ENCODE assay signal across 26 cellular contexts in genomic region chr3:22916933-22917332, GRCh38.
"Had no signal": no experiment of that assay in that cellular context is flagged by ENCODE, and none has a peak within 500 bp of the region (broad histone marks: within the 10 kb centered on the region; RNA-seq: fewer than 3 reads in every experiment).

No MANE protein-coding gene starts in this region.

- H3K27me3 ChIP-seq: colonic mucosa, esophagus squamous epithelium, gastrocnemius medialis, heart right ventricle, left lung had no signal

- H3K36me3 ChIP-seq: colonic mucosa, esophagus squamous epithelium, gastrocnemius medialis, heart right ventricle, left lung, lower lobe of right lung had no signal

- H3K4me3 ChIP-seq: colonic mucosa, esophagus squamous epithelium, gastrocnemius medialis, heart right ventricle, left lung, lower lobe of right lung had no signal

- H3K4me3 Mint-ChIP-seq: dendritic cell treated with granulocyte-macrophage colony-stimulating factor and Interleukin-4, amounts not matched to agents 40 ng/mL and 50 ng/mL, for 4 days; effector memory CD8-positive, alpha-beta T cell; endodermal cell had no signal

- H3K4me1 Mint-ChIP-seq: endodermal cell had no signal

- DNase-seq: colonic mucosa; cortex of kidney; effector CD8-positive, alpha-beta T cell; effector memory CD8-positive, alpha-beta T cell; endodermal cell; erythroblast; esophagus squamous epithelium; foreskin fibroblast; foreskin melanocyte; gastrocnemius medialis; glutamatergic neuron; head of caudate nucleus; heart right ventricle; hippocampal formation; left cardiac atrium; left lung; left ventricle myocardium superior; lower lobe of right lung; mesenchymal stem cell; midbrain had no signal

- H3K27ac ChIP-seq: colonic mucosa, epithelial cell of prostate, esophagus squamous epithelium, gastrocnemius medialis, heart right ventricle, left lung, lower lobe of right lung had no signal

- H3K27me3 Mint-ChIP-seq: dendritic cell treated with granulocyte-macrophage colony-stimulating factor and Interleukin-4, amounts not matched to agents 40 ng/mL and 50 ng/mL, for 4 days; effector memory CD8-positive, alpha-beta T cell had no signal

- H3K27ac Mint-ChIP-seq: dendritic cell treated with granulocyte-macrophage colony-stimulating factor and Interleukin-4, amounts not matched to agents 40 ng/mL and 50 ng/mL, for 4 days; effector memory CD8-positive, alpha-beta T cell; endodermal cell had no signal

- H3K4me1 ChIP-seq: colonic mucosa, esophagus squamous epithelium, gastrocnemius medialis, heart right ventricle, left lung, lower lobe of right lung had no signal

- H3K9me3 Mint-ChIP-seq: dendritic cell treated with granulocyte-macrophage colony-stimulating factor and Interleukin-4, amounts not matched to agents 40 ng/mL and 50 ng/mL, for 4 days; endodermal cell had no signal

- FAIRE-seq: endometrium, islet of Langerhans, keratinocyte had no signal

- ATAC-seq: effector memory CD8-positive, alpha-beta T cell; esophagus mucosa; gastrocnemius medialis; heart right ventricle; left cardiac atrium; left lung; left ventricle myocardium superior; lower lobe of right lung had no signal

- H3K9me3 ChIP-seq: colonic mucosa, esophagus squamous epithelium, gastrocnemius medialis, heart right ventricle, left lung, lower lobe of right lung had no signal
